13 cellular contexts compared by ENCODE assay signal in the genomic region with DNA sequence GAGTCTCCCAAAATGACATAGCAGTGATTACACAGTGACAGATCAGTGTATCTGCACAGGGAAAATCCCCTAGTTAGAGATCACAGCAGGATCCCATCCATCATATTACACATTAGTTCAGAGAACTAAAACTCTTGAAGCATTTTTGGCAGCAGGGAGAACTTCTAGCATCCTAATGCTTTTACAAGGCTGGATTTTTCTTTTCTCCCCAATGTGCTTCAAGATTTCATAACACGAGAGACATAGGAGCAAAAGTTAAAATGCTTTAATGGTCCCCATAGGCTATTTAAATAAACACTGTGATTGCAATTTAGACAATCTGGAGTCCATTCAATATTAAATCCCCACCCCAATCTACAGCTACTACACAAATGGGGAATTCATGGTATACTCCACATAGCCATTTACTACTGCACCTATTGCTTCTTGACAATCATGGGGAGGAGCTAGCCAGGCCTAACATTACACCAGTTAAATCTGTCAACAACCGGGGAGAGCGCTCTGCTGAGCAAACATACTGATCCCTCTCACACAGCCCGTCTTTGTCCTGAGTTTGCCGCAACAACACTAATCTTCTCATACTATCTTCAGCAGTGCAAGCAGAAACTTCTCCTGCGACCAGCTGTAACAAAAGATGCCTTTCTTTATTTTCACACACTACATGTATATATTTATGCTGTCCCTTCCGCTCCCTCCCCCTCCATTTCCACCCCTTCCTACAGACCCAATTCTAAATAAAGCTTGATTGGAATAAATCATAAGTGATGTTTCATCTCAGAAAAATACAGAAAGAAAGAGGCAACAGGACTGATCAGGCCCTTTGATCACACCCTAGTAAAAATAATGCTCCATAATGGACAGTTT.
A peak's percentile ranks its signal among the peaks of the same experiment; 100 is the strongest.
DNase-seq lines count a peak whose midpoint lies in the region; TF ChIP-seq lines count a peak whose summit lies in the region.
"Had no signal": no experiment of that assay in that cellular context is flagged by ENCODE, and none has a peak within 500 bp of the region (broad histone marks: within the 10 kb centered on the region; RNA-seq: fewer than 3 reads in every experiment).

No MANE protein-coding gene starts in this region.

- peaks cover 3% of the 10 kb centered on the region for H3K4me1 ChIP-seq in fibroblast of lung (ENCODE audit: control insufficient read depth, extremely low read depth, insufficient read depth, low read length)
- H3K4me1 ChIP-seq: suprapubic skin had no signal

- H3K9me3 ChIP-seq in fibroblast of lung (ENCODE audit: control insufficient read depth, insufficient read depth, low read depth, low read length) = no peaks in the 10 kb centered on the region
- H3K9me3 ChIP-seq: suprapubic skin had no signal

- H4K20me1 ChIP-seq in fibroblast of lung (ENCODE audit: control insufficient read depth, extremely low read depth, insufficient read depth, low read length) = no peaks in the 10 kb centered on the region

- no peak for TF ChIP-seq POLR2A in erythroblast (IDR thresholded peaks at IDR 0.05; ENCODE audit: low read length)

- H3K4me2 ChIP-seq in fibroblast of lung (ENCODE audit: extremely low read depth, insufficient read depth, low read length) = no peak overlapping the region

- no peak overlapping the region for H3K27ac ChIP-seq in fibroblast of lung (ENCODE audit: insufficient read depth, low read length)
- H3K27ac ChIP-seq: suprapubic skin had no signal

- H3K27me3 ChIP-seq in fibroblast of lung (ENCODE audit: control insufficient read depth, insufficient read depth, low read length) = no peaks in the 10 kb centered on the region
- H3K27me3 ChIP-seq: suprapubic skin had no signal

- no peaks in the 10 kb centered on the region for H3K79me2 ChIP-seq in fibroblast of lung (ENCODE audit: control insufficient read depth, insufficient read depth, low read length)

- TF ChIP-seq CTCF in fibroblast of lung (conservative IDR thresholded peaks at IDR 0.05 in 1 of 2, IDR thresholded peaks at IDR 0.05 in 1 of 2; ENCODE audit: low read depth in 1 of 2, low read length in 2 of 2) (no peak), GM20000 (IDR thresholded peaks at IDR 0.05; ENCODE audit: extremely low read depth, missing control alignments) (no peak)

- H3K36me3 ChIP-seq in fibroblast of lung (ENCODE audit: control insufficient read depth, insufficient read depth, low read length) = no peaks in the 10 kb centered on the region
- H3K36me3 ChIP-seq: suprapubic skin had no signal

- H3K4me3 ChIP-seq in fibroblast of lung (replicated peaks in 1 of 4; ENCODE audit: control extremely low read depth in 1 of 4, insufficient read depth in 1 of 4, low read depth in 3 of 4, low read length in 4 of 4) = no peak overlapping the region
- H3K4me3 ChIP-seq: suprapubic skin had no signal

- DNase-seq in NCI-H1048 (lab: John Stamatoyannopoulos, UW) (peak; percentile 40), NCI-H510A treated with DMSO at 0.1 percent for 48 hours (lab: John Stamatoyannopoulos, UW) (peak; percentile 81), fibroblast of lung (ENCODE audit: low read depth in 2 of 2) (peak; percentile 39 to 67), pons (ENCODE audit: low spot score) (peak; percentile 45), GM20000 (ENCODE audit: low spot score) (no peak), erythroblast (lab: John Stamatoyannopoulos, UW) (no peak)
- DNase-seq in stimulated activated CD4-positive, alpha-beta T cell treated with anti-CD3 and anti-CD28 coated beads, Interleukin-4, amount 100 ng/mL, for 1 hour = no peak
- DNase-seq: activated T-cell treated with anti-CD3 and anti-CD28 coated beads, Interleukin-2, amount 50 U/mL, for 24 hours; cortex of kidney; hippocampal formation; NCI-H187 treated with DMSO at 0.1 percent for 48 hours; stimulated activated CD4-positive, alpha-beta T cell treated with anti-CD3 and anti-CD28 coated beads, Interleukin-2, amount 100 ng/mL, for 24 hours had no signal

- H3K9ac ChIP-seq in fibroblast of lung (ENCODE audit: insufficient read depth, low read length) = no peak overlapping the region

- H2AFZ ChIP-seq in fibroblast of lung (ENCODE audit: low read length) = no peak overlapping the region

Comparison
In these comparisons a context has a peak if more than half of its experiments do, and no peak if none do; other contexts are left out.
1. DNase-seq: peak in NCI-H1048 (single experiment), NCI-H510A treated with DMSO at 0.1 percent for 48 hours (single experiment), fibroblast of lung (2 of 2) and pons (single experiment); none in stimulated activated CD4-positive, alpha-beta T cell treated with anti-CD3 and anti-CD28 coated beads, Interleukin-4, amount 100 ng/mL, for 1 hour (single experiment), GM20000 (single experiment) and erythroblast (0 of 2).